ENCODE assay signal across 1 cellular context in the genomic region with DNA sequence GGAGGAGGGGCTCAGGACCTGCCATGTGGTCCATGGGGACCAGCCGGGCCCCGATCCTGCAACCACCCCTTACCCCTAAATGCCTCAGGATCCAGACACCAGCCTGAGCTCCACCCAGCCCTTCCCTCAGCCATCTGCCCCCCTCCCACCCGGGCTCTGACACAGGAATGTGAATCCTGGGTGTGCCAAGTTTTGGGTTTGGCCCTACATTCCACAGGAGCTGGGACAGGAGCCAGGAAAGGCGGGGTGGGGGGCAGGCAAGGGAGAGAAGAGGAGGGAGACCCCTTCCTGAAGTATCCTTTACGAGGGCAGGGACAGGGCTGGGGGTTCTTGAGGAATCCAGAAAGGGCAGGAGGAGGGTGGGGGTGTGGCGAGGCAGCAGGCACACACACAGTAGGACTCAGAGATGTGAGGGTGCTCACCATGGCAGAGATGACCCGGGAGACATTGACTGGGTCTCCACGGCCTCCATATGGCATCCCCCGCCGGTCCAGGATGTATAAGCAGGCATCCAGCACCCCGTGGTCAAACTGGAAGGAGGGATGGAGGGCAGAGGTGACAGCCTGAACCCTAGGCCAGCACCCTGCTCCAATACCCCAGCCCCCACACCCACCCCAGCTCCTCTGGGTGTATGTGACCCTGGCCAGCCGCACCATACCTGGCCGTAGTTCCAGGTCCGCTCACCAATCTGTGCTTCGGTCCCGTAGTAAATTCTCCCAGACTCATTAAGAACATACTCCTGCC.
TF ChIP-seq lines count a peak whose summit lies in the region.

No MANE protein-coding gene starts in this region.

TF ChIP-seq in HepG2, 621 proteins besides CTCF, POLR2A, EP300 and RAD21:
- 0 out of 2 replicates have a peak, but pooled peaks have one; percentile 34 for TF ChIP-seq ZNF225 (CRISPR knock-in tag; IDR thresholded peaks at IDR 0.05)
- TF ChIP-seq, protein P1, sequence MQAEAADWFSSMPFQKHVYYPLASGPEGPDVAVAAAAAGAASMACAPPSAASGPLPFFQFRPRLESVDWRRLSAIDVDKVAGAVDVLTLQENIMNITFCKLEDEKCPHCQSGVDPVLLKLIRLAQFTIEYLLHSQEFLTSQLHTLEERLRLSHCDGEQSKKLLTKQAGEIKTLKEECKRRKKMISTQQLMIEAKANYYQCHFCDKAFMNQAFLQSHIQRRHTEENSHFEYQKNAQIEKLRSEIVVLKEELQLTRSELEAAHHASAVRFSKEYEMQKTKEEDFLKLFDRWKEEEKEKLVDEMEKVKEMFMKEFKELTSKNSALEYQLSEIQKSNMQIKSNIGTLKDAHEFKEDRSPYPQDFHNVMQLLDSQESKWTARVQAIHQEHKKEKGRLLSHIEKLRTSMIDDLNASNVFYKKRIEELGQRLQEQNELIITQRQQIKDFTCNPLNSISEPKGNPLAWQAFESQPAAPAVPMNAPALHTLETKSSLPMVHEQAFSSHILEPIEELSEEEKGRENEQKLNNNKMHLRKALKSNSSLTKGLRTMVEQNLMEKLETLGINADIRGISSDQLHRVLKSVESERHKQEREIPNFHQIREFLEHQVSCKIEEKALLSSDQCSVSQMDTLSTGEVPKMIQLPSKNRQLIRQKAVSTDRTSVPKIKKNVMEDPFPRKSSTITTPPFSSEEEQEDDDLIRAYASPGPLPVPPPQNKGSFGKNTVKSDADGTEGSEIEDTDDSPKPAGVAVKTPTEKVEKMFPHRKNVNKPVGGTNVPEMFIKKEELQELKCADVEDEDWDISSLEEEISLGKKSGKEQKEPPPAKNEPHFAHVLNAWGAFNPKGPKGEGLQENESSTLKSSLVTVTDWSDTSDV (CRISPR knock-in tag; IDR thresholded peaks at IDR 0.05), result no peak
- TF ChIP-seq, protein P2, sequence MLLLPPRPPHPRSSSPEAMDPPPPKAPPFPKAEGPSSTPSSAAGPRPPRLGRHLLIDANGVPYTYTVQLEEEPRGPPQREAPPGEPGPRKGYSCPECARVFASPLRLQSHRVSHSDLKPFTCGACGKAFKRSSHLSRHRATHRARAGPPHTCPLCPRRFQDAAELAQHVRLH (CRISPR knock-in tag; IDR thresholded peaks at IDR 0.05; ENCODE audit: borderline replicate concordance, low read depth), result no peak
- TF ChIP-seq ZNF207 (IDR thresholded peaks at IDR 0.05; ENCODE audit: borderline replicate concordance), result no peak
- 0 out of 2 replicates have a peak, but pooled peaks have one; percentile 49 for TF ChIP-seq KLF13 (CRISPR knock-in tag; IDR thresholded peaks at IDR 0.05)
- TF ChIP-seq MTA1 (CRISPR knock-in tag; IDR thresholded peaks at IDR 0.05; ENCODE audit: borderline replicate concordance), result 0 out of 2 replicates have a peak, but pooled peaks have one; percentile 8
- 0 out of 2 replicates have a peak, but pooled peaks have one; percentile 2 for TF ChIP-seq ZNF230 (CRISPR knock-in tag; IDR thresholded peaks at IDR 0.05)
